Comparison of ENCODE assay signal across 14 cellular contexts in the genomic region with DNA sequence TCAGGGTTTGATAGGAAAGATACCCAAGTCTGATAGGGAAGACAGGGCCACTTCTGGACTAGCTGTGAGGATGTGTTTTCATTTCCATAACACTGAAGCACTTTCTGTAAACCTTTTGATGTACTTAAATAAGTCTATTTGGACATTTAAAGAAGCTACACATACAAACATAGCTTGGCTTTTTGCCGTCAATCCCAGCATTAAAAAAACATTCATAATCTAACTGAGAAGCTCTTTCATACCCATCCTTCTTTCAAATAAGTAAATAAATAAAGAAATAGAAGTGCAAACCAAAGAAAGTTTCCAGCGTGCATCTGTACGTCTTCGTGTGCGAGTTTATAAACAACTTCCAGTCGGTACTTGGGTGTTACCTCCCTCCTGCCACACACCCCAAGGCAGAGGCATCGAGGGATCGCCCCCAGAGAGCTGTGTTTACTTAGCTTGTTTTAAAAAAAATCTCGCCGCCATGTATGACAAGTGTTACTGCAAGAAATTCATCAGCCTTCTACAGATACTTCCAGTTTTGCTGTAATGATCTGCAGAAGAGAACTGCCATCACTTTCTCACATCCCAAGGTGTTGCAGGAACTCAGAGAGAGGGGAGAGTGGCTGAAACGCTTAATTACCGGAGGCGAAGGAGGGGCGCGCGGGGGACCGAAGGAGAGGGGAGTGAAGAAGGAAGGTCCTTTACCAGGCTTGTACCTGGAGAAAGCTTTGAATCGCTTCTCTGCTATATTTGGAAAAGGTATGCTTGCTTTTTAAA. TPM values are rescaled to one million over a fixed set of nuclear protein-coding genes. Genes with fewer than 3 reads are reported as not detected.
A peak's percentile ranks its signal among the peaks of the same experiment; 100 is the strongest.
DNase-seq lines count a peak whose midpoint lies in the region; ATAC-seq and TF ChIP-seq lines count a peak whose summit lies in the region.
"Had no signal": no experiment of that assay in that cellular context is flagged by ENCODE, and none has a peak within 500 bp of the region (broad histone marks: within the 10 kb centered on the region; RNA-seq: fewer than 3 reads in every experiment).

No MANE protein-coding gene starts in this region.

- peaks cover 0 to 37% (median 0%) of the 10 kb centered on the region in 4 donors for H3K27me3 ChIP-seq in esophagus squamous epithelium
- peaks cover 91% of the 10 kb centered on the region for H3K27me3 ChIP-seq in neural progenitor cell

- H3K4me1 Mint-ChIP-seq in Calu3 (ENCODE audit: low read depth, unreplicated experiment) (peaks cover 8% of the 10 kb centered on the region), neural progenitor cell (peaks cover 34% of the 10 kb centered on the region)
- no peaks in the 10 kb centered on the region for H3K4me1 Mint-ChIP-seq in activated T-helper 1 cell treated with anti-CD3 and anti-CD28 coated beads, Interleukin-12 subunit alpha, Interleukin-12 subunit beta, Interleukin-2, Interleukin-4 antibody, amounts not matched to agents 30 ng/mL and 10 ng/mL and 1 ng/mL, durations not matched to agents 14 hours and 24 hours and 36 hours (ENCODE audit: low read depth)

- H4K20me1 ChIP-seq in neural progenitor cell (ENCODE audit: low read depth) = peaks cover 63% of the 10 kb centered on the region

- no peak overlapping the region for H3K9ac ChIP-seq in neural progenitor cell

- peaks cover 20% of the 10 kb centered on the region for H3K36me3 Mint-ChIP-seq in Calu3 (ENCODE audit: insufficient read depth, unreplicated experiment)
- H3K36me3 Mint-ChIP-seq in neural progenitor cell = no peaks in the 10 kb centered on the region
- H3K36me3 Mint-ChIP-seq in activated T-helper 1 cell treated with anti-CD3 and anti-CD28 coated beads, Interleukin-12 subunit alpha, Interleukin-12 subunit beta, Interleukin-2, Interleukin-4 antibody, amounts not matched to agents 30 ng/mL and 10 ng/mL and 1 ng/mL, durations not matched to agents 14 hours and 24 hours and 36 hours (ENCODE audit: low read depth) = no peaks in the 10 kb centered on the region

- H3K4me3 Mint-ChIP-seq in Calu3 (ENCODE audit: low read depth, unreplicated experiment) (peak overlapping the region; percentile 71), neural progenitor cell (peak overlapping the region; percentile 65)
- H3K4me3 Mint-ChIP-seq in activated T-helper 1 cell treated with anti-CD3 and anti-CD28 coated beads, Interleukin-12 subunit alpha, Interleukin-12 subunit beta, Interleukin-2, Interleukin-4 antibody, amounts not matched to agents 30 ng/mL and 10 ng/mL and 1 ng/mL, durations not matched to agents 14 hours and 24 hours and 36 hours = no peak overlapping the region
- H3K4me3 Mint-ChIP-seq: T-helper 17 cell had no signal

- H3K27ac Mint-ChIP-seq in Calu3 (ENCODE audit: unreplicated experiment) (peak overlapping the region; percentile 72), neural progenitor cell (no peak overlapping the region)
- no peak overlapping the region for H3K27ac Mint-ChIP-seq in activated T-helper 1 cell treated with anti-CD3 and anti-CD28 coated beads, Interleukin-12 subunit alpha, Interleukin-12 subunit beta, Interleukin-2, Interleukin-4 antibody, amounts not matched to agents 30 ng/mL and 10 ng/mL and 1 ng/mL, durations not matched to agents 14 hours and 24 hours and 36 hours
- H3K27ac Mint-ChIP-seq: B cell, T-helper 17 cell had no signal

- H3F3A ChIP-seq in neural progenitor cell (ENCODE audit: low read depth) = peaks cover 72% of the 10 kb centered on the region

- H3K36me3 ChIP-seq in esophagus squamous epithelium (no peaks in the 10 kb centered on the region), neural progenitor cell (no peaks in the 10 kb centered on the region)

- no peak for ATAC-seq in HG02885 (IDR thresholded peaks at IDR 0.05; ENCODE audit: poor library complexity, unreplicated experiment)
- no peak for ATAC-seq in GM21576 (IDR thresholded peaks at IDR 0.05; ENCODE audit: unreplicated experiment)
- ATAC-seq: T-helper 17 cell had no signal

- intact Hi-C loops in Calu3 (cut with micrococcal nuclease; ENCODE audit: unreplicated experiment) (loop anchor here (10.0 kb wide), 1 partner anchor 205 kb away; no protein-coding TSS in a partner anchor), esophagus squamous epithelium (cut with DNase I) (no loop called here)
- intact Hi-C loops in activated T-helper 1 cell treated with anti-CD3 and anti-CD28 coated beads, Interleukin-12 subunit alpha, Interleukin-12 subunit beta, Interleukin-2, Interleukin-4 antibody, amounts not matched to agents 30 ng/mL and 10 ng/mL and 1 ng/mL, durations not matched to agents 14 hours and 24 hours and 36 hours (cut with micrococcal nuclease) = loop anchor here (1.0 kb wide), 1 partner anchor 8 kb away; no protein-coding TSS in a partner anchor

- H2AFZ ChIP-seq in neural progenitor cell (replicated peaks) = no peak overlapping the region
- H2AFZ ChIP-seq: PC-9 had no signal

- H3K9me3 ChIP-seq in esophagus squamous epithelium (no peaks in the 10 kb centered on the region), neural progenitor cell (ENCODE audit: low read depth) (no peaks in the 10 kb centered on the region)

- 48 to 58% methylated on average over 17 to 18 of the region's 18 CpGs for WGBS in esophagus squamous epithelium, 2 donors

- no TSS peak for BruUV-seq in Calu3 (replicated peaks; lab: Mats Ljungman, UMichigan)

- no peak for DNase-seq in Calu3
- DNase-seq in NCI-H146 (lab: John Stamatoyannopoulos, UW) = peak; percentile 45
- no peak for DNase-seq in esophagus squamous epithelium (lab: John Stamatoyannopoulos, UW)
- DNase-seq in neural progenitor cell (ENCODE audit: low spot score) = peak; percentile 72
- no peak for DNase-seq in activated T-helper 1 cell treated with anti-CD3 and anti-CD28 coated beads, Interleukin-12 subunit alpha, Interleukin-12 subunit beta, Interleukin-2, Interleukin-4 antibody, amounts not matched to agents 30 ng/mL and 10 ng/mL and 1 ng/mL, durations not matched to agents 14 hours and 24 hours and 36 hours (ENCODE audit: low spot score)
- DNase-seq in T-helper 9 cell = no peak
- DNase-seq: activated gamma-delta T cell, EL, NCI-H2171, PC-9, T-helper 17 cell had no signal

- H3K79me2 ChIP-seq in neural progenitor cell (ENCODE audit: low read depth) = no peaks in the 10 kb centered on the region

- peak overlapping the region; percentile 66 for H3K4me2 ChIP-seq in neural progenitor cell
- H3K4me2 ChIP-seq: PC-9 had no signal

- TF ChIP-seq CTCF in Calu3 (IDR thresholded peaks at IDR 0.05; ENCODE audit: unreplicated experiment) = no peak
- TF ChIP-seq CTCF in esophagus squamous epithelium (IDR thresholded peaks at IDR 0.05) = no peak
- no peak for TF ChIP-seq CTCF in neural progenitor cell (IDR thresholded peaks at IDR 0.05)

- H3K4me3 ChIP-seq in esophagus squamous epithelium = peak overlapping the region in 3 of 4 donors; percentile 49 to 71 (median 56)
- peak overlapping the region; percentile 22 for H3K4me3 ChIP-seq in neural progenitor cell
- H3K4me3 ChIP-seq: PC-9 had no signal

- H3K27ac ChIP-seq in esophagus squamous epithelium = peak overlapping the region in 3 of 4 donors; percentile 74 to 95 (median 88)
- no peak overlapping the region for H3K27ac ChIP-seq in neural progenitor cell
- H3K27ac ChIP-seq: PC-9 had no signal

- CTCF ChIA-PET in Calu3 (lab: Charles Lee) = no interaction called here

- no peak for TF ChIP-seq POLR2A in esophagus squamous epithelium (IDR thresholded peaks at IDR 0.05)

- H3K4me1 ChIP-seq in esophagus squamous epithelium = peaks cover 0 to 33% (median 0%) of the 10 kb centered on the region in 3 donors
- H3K4me1 ChIP-seq in neural progenitor cell = peaks cover 53% of the 10 kb centered on the region

- no peaks in the 10 kb centered on the region for H3K27me3 Mint-ChIP-seq in Calu3 (ENCODE audit: unreplicated experiment)
- peaks cover 80% of the 10 kb centered on the region for H3K27me3 Mint-ChIP-seq in neural progenitor cell (ENCODE audit: insufficient read depth, low read depth)
- H3K27me3 Mint-ChIP-seq in activated T-helper 1 cell treated with anti-CD3 and anti-CD28 coated beads, Interleukin-12 subunit alpha, Interleukin-12 subunit beta, Interleukin-2, Interleukin-4 antibody, amounts not matched to agents 30 ng/mL and 10 ng/mL and 1 ng/mL, durations not matched to agents 14 hours and 24 hours and 36 hours (ENCODE audit: insufficient read depth) = peaks cover 68% of the 10 kb centered on the region

- H3K9me3 Mint-ChIP-seq in Calu3 (ENCODE audit: low read depth, unreplicated experiment) (no peaks in the 10 kb centered on the region), neural progenitor cell (no peaks in the 10 kb centered on the region)
- no peaks in the 10 kb centered on the region for H3K9me3 Mint-ChIP-seq in activated T-helper 1 cell treated with anti-CD3 and anti-CD28 coated beads, Interleukin-12 subunit alpha, Interleukin-12 subunit beta, Interleukin-2, Interleukin-4 antibody, amounts not matched to agents 30 ng/mL and 10 ng/mL and 1 ng/mL, durations not matched to agents 14 hours and 24 hours and 36 hours

RNA-seq across cellular contexts. Expression of gene MEIS2, which starts 9.0 kb away (rescaled TPM):
- total RNA-seq in Calu3 (2022) (23.1 and 24.5 TPM in 2 replicates), esophagus squamous epithelium (10 to 100 TPM in 2 of 4 donors, 1 to 10 TPM in 2; 6.6 to 26.3 (median 9.9) TPM), neural progenitor cell (ENCODE audit: low replicate concordance) (18.3 and 21.5 TPM in 2 replicates)
- total RNA-seq in activated T-helper 1 cell treated with anti-CD3 and anti-CD28 coated beads, Interleukin-12 subunit alpha, Interleukin-12 subunit beta, Interleukin-2, Interleukin-4 antibody, amounts not matched to agents 30 ng/mL and 10 ng/mL and 1 ng/mL, durations not matched to agents 14 hours and 24 hours and 36 hours = not detected in 2 replicates
- total RNA-seq: T-helper 17 cell had no signal

Comparison
In these comparisons a context has a peak if more than half of its experiments do, and no peak if none do; other contexts are left out.
1. DNase-seq: peak in NCI-H146 (single experiment) and neural progenitor cell (single experiment); none in Calu3 (single experiment), esophagus squamous epithelium (single experiment), activated T-helper 1 cell treated with anti-CD3 and anti-CD28 coated beads, Interleukin-12 subunit alpha, Interleukin-12 subunit beta, Interleukin-2, Interleukin-4 antibody, amounts not matched to agents 30 ng/mL and 10 ng/mL and 1 ng/mL, durations not matched to agents 14 hours and 24 hours and 36 hours (single experiment) and T-helper 9 cell (single experiment).